Comparison of ENCODE assay signal across 13 cellular contexts in genomic region chr7:110835209-110835608, GRCh38.
DNase-seq lines count a peak whose midpoint lies in the region; ATAC-seq, FAIRE-seq and TF ChIP-seq lines count a peak whose summit lies in the region.
"Had no signal": no experiment of that assay in that cellular context is flagged by ENCODE, and none has a peak within 500 bp of the region (broad histone marks: within the 10 kb centered on the region; RNA-seq: fewer than 3 reads in every experiment).

No MANE protein-coding gene starts in this region.

- H3K36me3 ChIP-seq in HEK293 (ENCODE audit: control insufficient read depth in 2 of 2, insufficient read depth in 1 of 2, low read length in 2 of 2) (no peaks in the 10 kb centered on the region), right lobe of liver (no peaks in the 10 kb centered on the region), suprapubic skin (no peaks in the 10 kb centered on the region)
- H3K36me3 ChIP-seq: spleen had no signal

- intact Hi-C loops in right lobe of liver (cut with DNase I): no loop called here

- CTCF ChIA-PET in HEK293 (lab: Yijun Ruan, JAX): no interaction called here

- TF ChIP-seq EP300 in suprapubic skin (IDR thresholded peaks at IDR 0.05): no peak

- H3K4me3 Mint-ChIP-seq in T-helper 17 cell: no peak overlapping the region
- H3K4me3 Mint-ChIP-seq: CD14-positive monocyte had no signal

- H3K27me3 ChIP-seq in right lobe of liver (no peaks in the 10 kb centered on the region), suprapubic skin (no peaks in the 10 kb centered on the region)
- H3K27me3 ChIP-seq: spleen had no signal

- peaks cover 8% of the 10 kb centered on the region; the same call in 1 of the 2 replicates for H3K4me1 ChIP-seq in HEK293 (ENCODE audit: control insufficient read depth, insufficient read depth, low read length)
- H3K4me1 ChIP-seq in right lobe of liver: peaks cover 0 to 15% (median 0%) of the 10 kb centered on the region in 4 donors
- H3K4me1 ChIP-seq in suprapubic skin: no peaks in the 10 kb centered on the region
- H3K4me1 ChIP-seq: spleen had no signal

- no peak for ATAC-seq in T-helper 17 cell
- ATAC-seq in right lobe of liver: peak in 3 of 4 donors; percentile 58 to 77 (median 74)

- no peaks in the 10 kb centered on the region for H3K9me3 ChIP-seq in HEK293 (ENCODE audit: control insufficient read depth, insufficient read depth, low read depth, low read length)
- no peaks in the 10 kb centered on the region for H3K9me3 ChIP-seq in T-helper 17 cell (ENCODE audit: control insufficient read depth, low read length, poor library complexity, severe bottlenecking)
- H3K9me3 ChIP-seq in right lobe of liver: no peaks in the 10 kb centered on the region
- no peaks in the 10 kb centered on the region for H3K9me3 ChIP-seq in suprapubic skin
- H3K9me3 ChIP-seq: spleen had no signal

- H3K27ac ChIP-seq in HEK293 (ENCODE audit: extremely low read depth, low read depth, low read length) (no peak overlapping the region), right lobe of liver (no peak overlapping the region), suprapubic skin (no peak overlapping the region)
- H3K27ac ChIP-seq: SK-N-MC, spleen had no signal

- H3K36me3 Mint-ChIP-seq in T-helper 17 cell (ENCODE audit: low read depth): no peaks in the 10 kb centered on the region
- H3K36me3 Mint-ChIP-seq: CD14-positive monocyte had no signal

- no peak overlapping the region for H3K4me3 ChIP-seq in HEK293 (ENCODE audit: low read depth, low read length)
- no peak overlapping the region for H3K4me3 ChIP-seq in right lobe of liver
- no peak overlapping the region for H3K4me3 ChIP-seq in suprapubic skin
- H3K4me3 ChIP-seq: SK-N-MC, spleen had no signal

- TF ChIP-seq POLR2A in right lobe of liver (IDR thresholded peaks at IDR 0.05) (no peak), suprapubic skin (IDR thresholded peaks at IDR 0.05) (no peak)

- peak; percentile 71 to 90 for DNase-seq in NCI-H2081 (lab: John Stamatoyannopoulos, UW)
- no peak for DNase-seq in T-helper 17 cell
- no peak for DNase-seq in right lobe of liver
- DNase-seq in RKO (ENCODE audit: low spot score): no peak
- DNase-seq in frontal cortex (ENCODE audit: low spot score in 2 of 2): no peak
- no peak for DNase-seq in suprapubic skin (ENCODE audit: low spot score in 2 of 2)
- DNase-seq: activated T-cell treated with anti-CD3 and anti-CD28 coated beads for 4 hours, mesendoderm, spleen had no signal

- no peaks in the 10 kb centered on the region for H3K27me3 Mint-ChIP-seq in T-helper 17 cell

- H3K4me1 Mint-ChIP-seq in T-helper 17 cell: peaks cover 8% of the 10 kb centered on the region
- H3K4me1 Mint-ChIP-seq: CD14-positive monocyte had no signal

- H3K27ac Mint-ChIP-seq in T-helper 17 cell: peak overlapping the region; percentile 53
- H3K27ac Mint-ChIP-seq: CD14-positive monocyte had no signal

- FAIRE-seq in frontal cortex (lab: Jason Lieb, UNC): no peak
- FAIRE-seq: H54 had no signal

- POLR2A ChIA-PET in HEK293 (lab: Yijun Ruan, JAX): no interaction called here

- TF ChIP-seq CTCF in HEK293 (tag by site-specific recombination; IDR thresholded peaks at IDR 0.05) (no peak), right lobe of liver (IDR thresholded peaks at IDR 0.05) (no peak), suprapubic skin (IDR thresholded peaks at IDR 0.05) (no peak)

- WGBS in right lobe of liver (ENCODE audit: insufficient coverage, low coverage, low lambda C conversion rate, missing lambda C conversion rate): 14% methylated on average over 1 of the region's 1 CpG
- WGBS in suprapubic skin: 61% methylated on average over 1 of the region's 1 CpG

TF ChIP-seq in HEK293, 187 proteins besides CTCF, POLR2A, EP300 and RAD21:
- 0 out of 2 replicates have a peak, but pooled peaks have one; percentile 21 for TF ChIP-seq ZNF660 (tag by site-specific recombination; IDR thresholded peaks at IDR 0.05)
- TF ChIP-seq ATF2 (tag by site-specific recombination; IDR thresholded peaks at IDR 0.05; ENCODE audit: low read depth): no peak
- peak; percentile 30; the same call in 1 of the 2 replicates for TF ChIP-seq PRDM6 (tag by site-specific recombination; IDR thresholded peaks at IDR 0.05)
- TF ChIP-seq SP7 (tag by site-specific recombination; IDR thresholded peaks at IDR 0.05): peak; percentile 40; the same call in 1 of the 2 replicates
- TF ChIP-seq OSR2 (tag by site-specific recombination; IDR thresholded peaks at IDR 0.05): 0 out of 2 replicates have a peak, but pooled peaks have one; percentile 8
TF ChIP-seq in HEK293: peak in this region for 4.

Comparison
In these comparisons a context has a peak if more than half of its experiments do, and no peak if none do; other contexts are left out.
1. DNase-seq: peak in NCI-H2081 (2 of 2); none in T-helper 17 cell (0 of 3), right lobe of liver (0 of 3), RKO (single experiment), frontal cortex (0 of 2) and suprapubic skin (0 of 2).